ENCODE assay signal across 11 cellular contexts in genomic region chr4:6989331-6989923, GRCh38. TPM values are rescaled to one million over a fixed set of nuclear protein-coding genes. Genes with fewer than 3 reads are reported as not detected.
DNase-seq lines count a peak whose midpoint lies in the region; ATAC-seq and TF ChIP-seq lines count a peak whose summit lies in the region.
"Had no signal": no experiment of that assay in that cellular context is flagged by ENCODE, and none has a peak within 500 bp of the region (broad histone marks: within the 10 kb centered on the region; RNA-seq: fewer than 3 reads in every experiment).

No MANE protein-coding gene starts in this region.

- H3K4me3 Mint-ChIP-seq in activated T-cell treated with anti-CD3 and anti-CD28 coated beads, Interleukin-2, amount 50 U/mL, for 24 hours: peak overlapping the region; percentile 95
- H3K4me3 Mint-ChIP-seq in T-helper 17 cell: peak overlapping the region; percentile 28
- peak overlapping the region; percentile 97 for H3K4me3 Mint-ChIP-seq in stimulated activated effector memory CD8-positive, alpha-beta T cell treated with anti-CD3 and anti-CD28 coated beads, Interleukin-12 subunit alpha, Interleukin-12 subunit beta, amount 100 ng/mL, for 72 hours

- H3K27ac Mint-ChIP-seq in activated T-cell treated with anti-CD3 and anti-CD28 coated beads, Interleukin-2, amount 50 U/mL, for 24 hours: peak overlapping the region; percentile 66
- peak overlapping the region; percentile 59 for H3K27ac Mint-ChIP-seq in T-helper 17 cell
- H3K27ac Mint-ChIP-seq in stimulated activated effector memory CD8-positive, alpha-beta T cell treated with anti-CD3 and anti-CD28 coated beads, Interleukin-12 subunit alpha, Interleukin-12 subunit beta, amount 100 ng/mL, for 72 hours: peak overlapping the region; percentile 87

- no peak overlapping the region for H3K4me3 ChIP-seq in esophagus muscularis mucosa
- H3K4me3 ChIP-seq: cardiac muscle cell, stomach had no signal

- no peak for TF ChIP-seq CTCF in esophagus muscularis mucosa (IDR thresholded peaks at IDR 0.05)

- TF ChIP-seq EP300 in esophagus muscularis mucosa (IDR thresholded peaks at IDR 0.05): no peak

- peaks cover 75% of the 10 kb centered on the region for H3K4me1 Mint-ChIP-seq in activated T-cell treated with anti-CD3 and anti-CD28 coated beads, Interleukin-2, amount 50 U/mL, for 24 hours (ENCODE audit: low read depth)
- peaks cover 49% of the 10 kb centered on the region for H3K4me1 Mint-ChIP-seq in T-helper 17 cell
- peaks cover 72% of the 10 kb centered on the region for H3K4me1 Mint-ChIP-seq in stimulated activated effector memory CD8-positive, alpha-beta T cell treated with anti-CD3 and anti-CD28 coated beads, Interleukin-12 subunit alpha, Interleukin-12 subunit beta, amount 100 ng/mL, for 72 hours

- no peaks in the 10 kb centered on the region for H3K9me3 ChIP-seq in T-helper 17 cell (ENCODE audit: control insufficient read depth, low read length, poor library complexity, severe bottlenecking)
- no peaks in the 10 kb centered on the region for H3K9me3 ChIP-seq in esophagus muscularis mucosa
- H3K9me3 ChIP-seq: stomach had no signal

- no peaks in the 10 kb centered on the region for H3K27me3 ChIP-seq in esophagus muscularis mucosa
- H3K27me3 ChIP-seq: cardiac muscle cell, stomach had no signal

- H3K4me1 ChIP-seq in esophagus muscularis mucosa: peaks cover 45 to 77% (median 72%) of the 10 kb centered on the region in 4 donors

- no peaks in the 10 kb centered on the region for H3K27me3 Mint-ChIP-seq in activated T-cell treated with anti-CD3 and anti-CD28 coated beads, Interleukin-2, amount 50 U/mL, for 24 hours
- no peaks in the 10 kb centered on the region for H3K27me3 Mint-ChIP-seq in T-helper 17 cell

- peaks cover 60% of the 10 kb centered on the region for H3K36me3 Mint-ChIP-seq in activated T-cell treated with anti-CD3 and anti-CD28 coated beads, Interleukin-2, amount 50 U/mL, for 24 hours (ENCODE audit: low read depth)
- H3K36me3 Mint-ChIP-seq in T-helper 17 cell (ENCODE audit: low read depth): no peaks in the 10 kb centered on the region
- peaks cover 28% of the 10 kb centered on the region for H3K36me3 Mint-ChIP-seq in stimulated activated effector memory CD8-positive, alpha-beta T cell treated with anti-CD3 and anti-CD28 coated beads, Interleukin-12 subunit alpha, Interleukin-12 subunit beta, amount 100 ng/mL, for 72 hours

- no peaks in the 10 kb centered on the region for H3K9me3 Mint-ChIP-seq in activated T-cell treated with anti-CD3 and anti-CD28 coated beads, Interleukin-2, amount 50 U/mL, for 24 hours
- H3K9me3 Mint-ChIP-seq in stimulated activated effector memory CD8-positive, alpha-beta T cell treated with anti-CD3 and anti-CD28 coated beads, Interleukin-12 subunit alpha, Interleukin-12 subunit beta, amount 100 ng/mL, for 72 hours: no peaks in the 10 kb centered on the region

- H3K27ac ChIP-seq in esophagus muscularis mucosa (replicated peaks in 1 of 4): peak overlapping the region in 3 of 4 donors; percentile 40 to 97 (median 89)
- H3K27ac ChIP-seq: cardiac muscle cell had no signal

- no peak for TF ChIP-seq POLR2A in esophagus muscularis mucosa (IDR thresholded peaks at IDR 0.05; ENCODE audit: low read depth)

- 70% methylated on average over 10 of the region's 10 CpGs for WGBS in esophagus muscularis mucosa

- no peak for ATAC-seq in T-helper 17 cell
- ATAC-seq in stimulated activated effector memory CD8-positive, alpha-beta T cell treated with anti-CD3 and anti-CD28 coated beads, Interleukin-12 subunit alpha, Interleukin-12 subunit beta, amount 100 ng/mL, for 72 hours: no peak
- ATAC-seq in HG02970 (IDR thresholded peaks at IDR 0.05; ENCODE audit: low FRiP score, unreplicated experiment): no peak
- no peak for ATAC-seq in HG02610 (IDR thresholded peaks at IDR 0.05; ENCODE audit: unreplicated experiment)

- H3K36me3 ChIP-seq in esophagus muscularis mucosa: peaks cover 0 to 12% (median 8%) of the 10 kb centered on the region in 4 donors
- H3K36me3 ChIP-seq: cardiac muscle cell had no signal

- intact Hi-C loops in esophagus muscularis mucosa (cut with DNase I): loop anchor here (5.0 kb wide), 2 partner anchors 78 to 272 kb away; partner anchors contain the start of genes BLOC1S4 and GRPEL1

- DNase-seq in activated T-cell treated with anti-CD3 and anti-CD28 coated beads, Interleukin-2, amount 50 U/mL, for 24 hours: no peak
- DNase-seq in activated T-cell treated with anti-CD3 and anti-CD28 coated beads for 4 hours (no peak), T-helper 17 cell (no peak), esophagus muscularis mucosa (ENCODE audit: extremely low spot score) (no peak), glomerular visceral epithelial cell (ENCODE audit: extremely low spot score) (no peak)
- DNase-seq in stimulated activated effector memory CD8-positive, alpha-beta T cell treated with anti-CD3 and anti-CD28 coated beads, Interleukin-12 subunit alpha, Interleukin-12 subunit beta, amount 100 ng/mL, for 72 hours (ENCODE audit: low spot score in 2 of 2): no peak
- DNase-seq: NCI-H510A treated with DMSO at 0.1 percent for 48 hours, stomach had no signal

RNA-seq across cellular contexts. Expression of gene TADA2B, which starts 53.7 kb away (rescaled TPM):
- 10 to 100 TPM; 31.8 to 40.9 TPM for total RNA-seq in T-helper 17 cell
- 10 to 100 TPM; 19.9 to 31.7 (median 26.3) TPM for total RNA-seq in esophagus muscularis mucosa

Comparison
In these comparisons a context has a peak if more than half of its experiments do, and no peak if none do; other contexts are left out.
1. H3K4me3 Mint-ChIP-seq: peak in every context shown above with its lines; median percentile 97 in stimulated activated effector memory CD8-positive, alpha-beta T cell treated with anti-CD3 and anti-CD28 coated beads, Interleukin-12 subunit alpha, Interleukin-12 subunit beta, amount 100 ng/mL, for 72 hours; 95 in activated T-cell treated with anti-CD3 and anti-CD28 coated beads, Interleukin-2, amount 50 U/mL, for 24 hours; 28 in T-helper 17 cell.